In the genomic region with DNA sequence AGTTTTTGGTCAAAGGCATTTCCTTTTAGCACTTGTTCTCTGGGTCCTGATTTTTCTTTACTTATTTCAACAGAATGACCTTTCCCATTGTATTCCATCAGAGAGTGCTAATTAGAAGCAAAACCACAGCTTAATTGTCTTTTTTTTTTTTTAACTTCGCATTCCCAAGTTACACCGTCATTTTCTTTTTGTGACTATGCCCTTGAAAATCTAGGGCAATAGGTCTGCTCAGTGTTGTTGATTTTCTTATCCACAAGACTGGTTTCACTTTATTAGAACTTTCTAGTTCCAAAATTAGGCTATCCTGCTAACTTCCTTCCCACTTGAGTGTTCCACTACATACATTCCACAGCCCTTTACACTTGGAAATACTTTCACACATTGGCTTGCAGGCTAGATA, we compare ENCODE assay signal across 18 cellular contexts. TPM values are rescaled to one million over a fixed set of nuclear protein-coding genes. Genes with fewer than 3 reads are reported as not detected.
DNase-seq lines count a peak whose midpoint lies in the region; TF ChIP-seq lines count a peak whose summit lies in the region.
"Had no signal": no experiment of that assay in that cellular context is flagged by ENCODE, and none has a peak within 500 bp of the region (broad histone marks: within the 10 kb centered on the region; RNA-seq: fewer than 3 reads in every experiment).

No MANE protein-coding gene starts in this region.

- H3K23ac ChIP-seq in mesenchymal stem cell (ENCODE audit: low read length in 2 of 2), result no peak overlapping the region

- H3K4me1 ChIP-seq in mesenchymal stem cell (ENCODE audit: control insufficient read depth, insufficient read depth, low read depth, low read length), result no peaks in the 10 kb centered on the region
- H3K4me1 ChIP-seq in thyroid gland, result peaks cover 0 to 21% of the 10 kb centered on the region in 2 donors

- intact Hi-C loops in thyroid gland (cut with DNase I), result no loop called here

- no peak overlapping the region for H2AK5ac ChIP-seq in mesenchymal stem cell (ENCODE audit: low read length, severe bottlenecking)

- DNase-seq in activated CD4-positive, alpha-beta T cell treated with anti-CD3 and anti-CD28 coated beads, Interleukin-2, amount 10 ng/mL, durations not matched to agents 7 days and 5 days, result no peak
- no peak for DNase-seq in activated CD4-positive, alpha-beta T cell treated with anti-CD3 and anti-CD28 coated beads, Interleukin-2, amount 50 U/mL, for 4 hours
- DNase-seq in chondrocyte (ENCODE audit: low spot score), result no peak
- peak; percentile 23 for DNase-seq in mesenchymal stem cell
- DNase-seq in thyroid gland, result no peak
- DNase-seq in HK-2 (ENCODE audit: unreplicated experiment), result no peak
- DNase-seq in brain microvascular endothelial cell, result no peak
- DNase-seq in SHP77 (lab: John Stamatoyannopoulos, UW), result no peak
- DNase-seq: activated CD4-positive, alpha-beta T cell treated with anti-CD3 and anti-CD28 coated beads, Interleukin-2, amount 50 U/mL, for 1 hour; CD4-positive, CD25-positive, alpha-beta regulatory T cell; central memory CD4-positive, alpha-beta T cell; effector CD8-positive, alpha-beta T cell; Karpas-422; NCI-H1417 treated with DMSO at 0.1 percent for 48 hours; NCI-H82; ovary had no signal

- H3K27me3 ChIP-seq in mesenchymal stem cell (ENCODE audit: control insufficient read depth in 1 of 2, insufficient read depth in 1 of 2, low read length in 2 of 2), result no peaks in the 10 kb centered on the region
- H3K27me3 ChIP-seq in thyroid gland, result no peaks in the 10 kb centered on the region
- H3K27me3 ChIP-seq in brain microvascular endothelial cell (replicated peaks), result no peaks in the 10 kb centered on the region
- H3K27me3 ChIP-seq: ovary had no signal

- TF ChIP-seq CTCF in chondrocyte (IDR thresholded peaks at IDR 0.05), result no peak
- TF ChIP-seq CTCF in thyroid gland (IDR thresholded peaks at IDR 0.05), result no peak
- TF ChIP-seq CTCF in brain microvascular endothelial cell (IDR thresholded peaks at IDR 0.05; ENCODE audit: low read depth, low read length, missing control alignments), result no peak

- no peak overlapping the region for H2BK120ac ChIP-seq in mesenchymal stem cell (ENCODE audit: low read depth, low read length)

- no peak overlapping the region for H2AFZ ChIP-seq in mesenchymal stem cell (ENCODE audit: low read depth, low read length)

- POLR2A ChIA-PET in activated CD4-positive, alpha-beta T cell treated with anti-CD3 and anti-CD28 coated beads, Interleukin-2, amount 10 ng/mL, durations not matched to agents 7 days and 5 days (lab: Charles Lee), result interaction anchor here (0.6 kb wide), 1 partner anchor 19 kb away, joined by 3 read pairs; the partner anchor contains the start of gene ADAM17

- no peak overlapping the region for H3K4ac ChIP-seq in mesenchymal stem cell (ENCODE audit: low read depth in 1 of 2, low read length in 2 of 2)

- no peak overlapping the region for H2BK12ac ChIP-seq in mesenchymal stem cell (ENCODE audit: low read length in 2 of 2)

- H3K4me3 Mint-ChIP-seq in activated CD4-positive, alpha-beta T cell treated with anti-CD3 and anti-CD28 coated beads, Interleukin-2, amount 10 ng/mL, durations not matched to agents 7 days and 5 days, result no peak overlapping the region
- no peak overlapping the region for H3K4me3 Mint-ChIP-seq in chondrocyte (ENCODE audit: unreplicated experiment)
- H3K4me3 Mint-ChIP-seq: activated naive CD4-positive, alpha-beta T cell treated with anti-CD3 and anti-CD28 coated beads, Interleukin-2, amount 50 U/mL, for 24 hours; CD4-positive, CD25-positive, alpha-beta regulatory T cell had no signal

- H3K27ac ChIP-seq in mesenchymal stem cell (ENCODE audit: low read length, poor library complexity, severe bottlenecking) (no peak overlapping the region), thyroid gland (peak overlapping the region; percentile 77 to 78 (median 77)), brain microvascular endothelial cell (no peak overlapping the region)
- H3K27ac ChIP-seq: ovary had no signal

- H2BK15ac ChIP-seq in mesenchymal stem cell (ENCODE audit: low read depth, poor library complexity, severe bottlenecking), result no peak overlapping the region

- H4K8ac ChIP-seq in mesenchymal stem cell (ENCODE audit: low read length), result no peak overlapping the region

- in situ Hi-C loops in brain microvascular endothelial cell (cut with HindIII; ENCODE audit: low pct_ligation_motif_present, low sequenced_read_pairs), result no loop called here

- H3K9me3 ChIP-seq in mesenchymal stem cell (ENCODE audit: control insufficient read depth, low read length), result no peaks in the 10 kb centered on the region
- H3K9me3 ChIP-seq in thyroid gland, result no peaks in the 10 kb centered on the region
- H3K9me3 ChIP-seq: ovary had no signal

- no peak for TF ChIP-seq POLR2A in thyroid gland (IDR thresholded peaks at IDR 0.05)

- H3K36me3 Mint-ChIP-seq in activated CD4-positive, alpha-beta T cell treated with anti-CD3 and anti-CD28 coated beads, Interleukin-2, amount 10 ng/mL, durations not matched to agents 7 days and 5 days (ENCODE audit: low read depth), result no peaks in the 10 kb centered on the region
- H3K36me3 Mint-ChIP-seq in chondrocyte (ENCODE audit: low read depth), result no peaks in the 10 kb centered on the region
- H3K36me3 Mint-ChIP-seq: activated naive CD4-positive, alpha-beta T cell treated with anti-CD3 and anti-CD28 coated beads, Interleukin-2, amount 50 U/mL, for 24 hours; CD4-positive, CD25-positive, alpha-beta regulatory T cell had no signal

- no peak overlapping the region for H3K4me3 ChIP-seq in mesenchymal stem cell (ENCODE audit: insufficient read depth in 1 of 2, low read depth in 1 of 2, low read length in 2 of 2)
- H3K4me3 ChIP-seq in thyroid gland (replicated peaks in 1 of 3), result no peak overlapping the region
- H3K4me3 ChIP-seq in brain microvascular endothelial cell (ENCODE audit: low read depth, low read length), result no peak overlapping the region
- H3K4me3 ChIP-seq: ovary, skin epidermis had no signal

- 92% methylated on average over 2 of the region's 2 CpGs for WGBS in mesenchymal stem cell
- 36 to 46% methylated on average over 2 of the region's 2 CpGs for WGBS in thyroid gland, 2 donors

- no peak overlapping the region for H3K9ac ChIP-seq in mesenchymal stem cell (ENCODE audit: low read length)

- H3K4me2 ChIP-seq in mesenchymal stem cell (ENCODE audit: low read length, poor library complexity, severe bottlenecking), result no peak overlapping the region

- no peaks in the 10 kb centered on the region for H3K27me3 Mint-ChIP-seq in activated CD4-positive, alpha-beta T cell treated with anti-CD3 and anti-CD28 coated beads, Interleukin-2, amount 10 ng/mL, durations not matched to agents 7 days and 5 days
- no peaks in the 10 kb centered on the region for H3K27me3 Mint-ChIP-seq in chondrocyte (ENCODE audit: low read depth)
- H3K27me3 Mint-ChIP-seq: activated naive CD4-positive, alpha-beta T cell treated with anti-CD3 and anti-CD28 coated beads, Interleukin-2, amount 50 U/mL, for 24 hours; CD4-positive, CD25-positive, alpha-beta regulatory T cell had no signal

- H3K4me1 Mint-ChIP-seq in activated CD4-positive, alpha-beta T cell treated with anti-CD3 and anti-CD28 coated beads, Interleukin-2, amount 10 ng/mL, durations not matched to agents 7 days and 5 days, result peaks cover 8% of the 10 kb centered on the region
- peaks cover 21% of the 10 kb centered on the region for H3K4me1 Mint-ChIP-seq in chondrocyte (ENCODE audit: low read depth)

- no peak overlapping the region for H3K14ac ChIP-seq in mesenchymal stem cell (ENCODE audit: low read length in 2 of 2)

- peak overlapping the region; percentile 14 for H3K27ac Mint-ChIP-seq in activated CD4-positive, alpha-beta T cell treated with anti-CD3 and anti-CD28 coated beads, Interleukin-2, amount 10 ng/mL, durations not matched to agents 7 days and 5 days
- H3K27ac Mint-ChIP-seq in chondrocyte (ENCODE audit: unreplicated experiment), result peak overlapping the region; percentile 76
- H3K27ac Mint-ChIP-seq: activated naive CD4-positive, alpha-beta T cell treated with anti-CD3 and anti-CD28 coated beads, Interleukin-2, amount 50 U/mL, for 24 hours; CD4-positive, CD25-positive, alpha-beta regulatory T cell had no signal

- H4K91ac ChIP-seq in mesenchymal stem cell (ENCODE audit: low read length), result no peak overlapping the region

- H3K36me3 ChIP-seq in mesenchymal stem cell (ENCODE audit: control insufficient read depth in 1 of 2, insufficient read depth in 2 of 2, low read depth in 1 of 2, low read length in 2 of 2) (peaks cover 0 to 17% of the 10 kb centered on the region in 2 experiments), thyroid gland (no peaks in the 10 kb centered on the region), brain microvascular endothelial cell (replicated peaks) (no peaks in the 10 kb centered on the region)
- H3K36me3 ChIP-seq: ovary had no signal

- CTCF ChIA-PET in activated CD4-positive, alpha-beta T cell treated with anti-CD3 and anti-CD28 coated beads, Interleukin-2, amount 10 ng/mL, durations not matched to agents 7 days and 5 days (lab: Charles Lee), result interaction anchor here (1.3 to 1.7 kb wide), 2 partner anchors 18 to 163 kb away, joined by 3 to 5 read pairs; partner anchors contain the start of gene ADAM17

- no peaks in the 10 kb centered on the region for H3K9me3 Mint-ChIP-seq in activated CD4-positive, alpha-beta T cell treated with anti-CD3 and anti-CD28 coated beads, Interleukin-2, amount 10 ng/mL, durations not matched to agents 7 days and 5 days
- H3K9me3 Mint-ChIP-seq in chondrocyte (ENCODE audit: low read depth), result no peaks in the 10 kb centered on the region
- H3K9me3 Mint-ChIP-seq: activated naive CD4-positive, alpha-beta T cell treated with anti-CD3 and anti-CD28 coated beads, Interleukin-2, amount 50 U/mL, for 24 hours; CD4-positive, CD25-positive, alpha-beta regulatory T cell had no signal

- no peaks in the 10 kb centered on the region for H3K79me1 ChIP-seq in mesenchymal stem cell (replicated peaks; ENCODE audit: low read length, poor library complexity, severe bottlenecking)

- H3K18ac ChIP-seq in mesenchymal stem cell (ENCODE audit: low read depth in 1 of 2, low read length in 2 of 2), result no peak overlapping the region

- H2BK5ac ChIP-seq in mesenchymal stem cell (ENCODE audit: low read depth, low read length, poor library complexity, severe bottlenecking), result no peak overlapping the region

RNA-seq across cellular contexts. Expression of gene ADAM17, which starts 18.7 kb away (rescaled TPM):
- total RNA-seq in activated CD4-positive, alpha-beta T cell treated with anti-CD3 and anti-CD28 coated beads, Interleukin-2, amount 10 ng/mL, durations not matched to agents 7 days and 5 days, result 10 to 100 TPM; 23.0 to 24.4 TPM
- total RNA-seq in chondrocyte (25.2 to 31.4 TPM (median 30.0 TPM) in 3 replicates), thyroid gland (10 to 100 TPM; 26.9 to 39.4 (median 31.3) TPM)
- polyA plus RNA-seq in mesenchymal stem cell (2013, experiment 1 of 2), result 29.8 TPM
- polyA plus RNA-seq in mesenchymal stem cell (2013, experiment 2 of 2), result 29.7 TPM

RNA-seq across cellular contexts. Expression of gene YWHAQ, which starts 56.5 kb away (rescaled TPM):
- 100 to 1,000 TPM; 308 to 322 TPM for total RNA-seq in activated CD4-positive, alpha-beta T cell treated with anti-CD3 and anti-CD28 coated beads, Interleukin-2, amount 10 ng/mL, durations not matched to agents 7 days and 5 days
- 247 to 287 TPM (median 251 TPM) in 3 replicates for total RNA-seq in chondrocyte
- polyA plus RNA-seq in mesenchymal stem cell (2013, experiment 1 of 2), result 317 TPM
- polyA plus RNA-seq in mesenchymal stem cell (2013, experiment 2 of 2), result 324 TPM
- total RNA-seq in thyroid gland, result 100 to 1,000 TPM; 246 to 270 (median 265) TPM

Comparison
In these comparisons a context has a peak if more than half of its experiments do, and no peak if none do; other contexts are left out.
1. H3K27ac ChIP-seq: peak in thyroid gland (3 of 3); none in mesenchymal stem cell (single experiment) and brain microvascular endothelial cell (single experiment).